In genomic region chr18:62829936-62830335, GRCh38 we compare ENCODE assay signal across 1 cellular context.
TF ChIP-seq lines count a peak whose summit lies in the region.

No MANE protein-coding gene starts in this region.

TF ChIP-seq in K562, 482 proteins besides CTCF, POLR2A, EP300 and RAD21 (continued from another document):
- no peak for TF ChIP-seq ZNF592 (IDR thresholded peaks at IDR 0.05)
- TF ChIP-seq, protein P1, sequence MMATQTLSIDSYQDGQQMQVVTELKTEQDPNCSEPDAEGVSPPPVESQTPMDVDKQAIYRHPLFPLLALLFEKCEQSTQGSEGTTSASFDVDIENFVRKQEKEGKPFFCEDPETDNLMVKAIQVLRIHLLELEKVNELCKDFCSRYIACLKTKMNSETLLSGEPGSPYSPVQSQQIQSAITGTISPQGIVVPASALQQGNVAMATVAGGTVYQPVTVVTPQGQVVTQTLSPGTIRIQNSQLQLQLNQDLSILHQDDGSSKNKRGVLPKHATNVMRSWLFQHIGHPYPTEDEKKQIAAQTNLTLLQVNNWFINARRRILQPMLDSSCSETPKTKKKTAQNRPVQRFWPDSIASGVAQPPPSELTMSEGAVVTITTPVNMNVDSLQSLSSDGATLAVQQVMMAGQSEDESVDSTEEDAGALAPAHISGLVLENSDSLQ (IDR thresholded peaks at IDR 0.05): peak; percentile 65
- peak; percentile 60 for TF ChIP-seq ARID1B (IDR thresholded peaks at IDR 0.05)
- TF ChIP-seq DDX20 (tag; IDR thresholded peaks at IDR 0.05; ENCODE audit: low read depth): no peak
- peak; percentile 65 for TF ChIP-seq C11orf30 (IDR thresholded peaks at IDR 0.05; ENCODE audit: low read depth)
- TF ChIP-seq SIX5 (IDR thresholded peaks at IDR 0.05; ENCODE audit: borderline replicate concordance in 1 of 2, insufficient read depth in 1 of 2, low read depth in 1 of 2, low read length in 2 of 2): no peak
- TF ChIP-seq TAL1 (IDR thresholded peaks at IDR 0.05): peak; percentile 29; the same call in 1 of the 2 replicates
- no peak for TF ChIP-seq POLR3A (IDR thresholded peaks at IDR 0.05; ENCODE audit: borderline replicate concordance, extremely low read depth, insufficient read depth, insufficient read length)
- no peak for TF ChIP-seq E2F6 (IDR thresholded peaks at IDR 0.05; ENCODE audit: borderline replicate concordance in 1 of 2, extremely low read depth in 1 of 2, insufficient read depth in 1 of 2, insufficient read length in 1 of 2, low read depth in 1 of 2, low read length in 1 of 2, poor library complexity in 1 of 2, severe bottlenecking in 1 of 2)
- 0 out of 2 replicates have a peak, but pooled peaks have one; percentile 36 for TF ChIP-seq TCF3 (CRISPR knock-in tag; IDR thresholded peaks at IDR 0.05)
- no peak for TF ChIP-seq BHLHE40 (IDR thresholded peaks at IDR 0.05; ENCODE audit: low read length)
- peak; percentile 26; the same call in 1 of the 2 replicates for TF ChIP-seq MAFF (IDR thresholded peaks at IDR 0.05; ENCODE audit: low read length)
- peak; percentile 45; the same call in 1 of the 2 replicates for TF ChIP-seq DPF2 (IDR thresholded peaks at IDR 0.05)
- TF ChIP-seq ZNF639 (CRISPR knock-in tag; conservative IDR thresholded peaks at IDR 0.05 in 1 of 2, IDR thresholded peaks at IDR 0.05 in 1 of 2): no peak
- TF ChIP-seq ZNF175 (CRISPR knock-in tag; IDR thresholded peaks at IDR 0.05; ENCODE audit: low read depth): no peak
- TF ChIP-seq HDAC6 (IDR thresholded peaks at IDR 0.05; ENCODE audit: low read depth, low read length): no peak
- TF ChIP-seq E2F5 (CRISPR knock-in tag; IDR thresholded peaks at IDR 0.05): no peak
- TF ChIP-seq ZNF316 (IDR thresholded peaks at IDR 0.05): peak; percentile 43
- 0 out of 2 replicates have a peak, but pooled peaks have one; percentile 24 for TF ChIP-seq FOSL1 (tag; conservative IDR thresholded peaks at IDR 0.05)
- TF ChIP-seq ZNF121 (CRISPR knock-in tag; conservative IDR thresholded peaks at IDR 0.05): no peak
- no peak for TF ChIP-seq ZBTB8A (IDR thresholded peaks at IDR 0.05; ENCODE audit: partially characterized antibody)
- no peak for TF ChIP-seq JUN (IDR thresholded peaks at IDR 0.05; ENCODE audit: borderline replicate concordance, low read depth, low read length)
- no peak for TF ChIP-seq JUN (CRISPR knock-in tag; IDR thresholded peaks at IDR 0.05; ENCODE audit: borderline replicate concordance)
- peak; percentile 25 for TF ChIP-seq MEIS2 (IDR thresholded peaks at IDR 0.05; ENCODE audit: partially characterized antibody)
- TF ChIP-seq STAT5B (CRISPR knock-in tag; IDR thresholded peaks at IDR 0.05): no peak
- TF ChIP-seq SMARCA4 (IDR thresholded peaks at IDR 0.05): peak; percentile 52; the same call in 1 of the 2 replicates
